ENCODE assay signal across 15 cellular contexts in the genomic region with DNA sequence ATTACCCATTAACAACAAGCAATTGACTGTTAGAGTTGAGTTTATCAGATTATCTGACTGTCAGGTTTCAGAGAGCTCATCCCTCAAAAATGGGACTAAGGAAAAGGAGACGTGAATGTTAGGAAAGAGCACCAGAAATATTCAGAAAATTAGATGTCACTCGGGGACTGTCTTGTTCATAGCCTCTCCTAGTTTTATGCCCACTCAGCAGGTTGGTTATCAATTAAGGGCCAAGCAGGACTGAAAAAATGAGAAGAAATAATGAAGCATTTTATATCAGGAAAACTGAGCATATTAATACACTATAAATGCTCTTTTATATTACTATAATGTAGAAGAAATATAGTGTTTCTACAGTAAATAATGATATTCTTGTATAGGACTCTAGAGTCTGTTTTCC.
A peak's percentile ranks its signal among the peaks of the same experiment; 100 is the strongest.
DNase-seq lines count a peak whose midpoint lies in the region; ATAC-seq, FAIRE-seq and TF ChIP-seq lines count a peak whose summit lies in the region.
"Had no signal": no experiment of that assay in that cellular context is flagged by ENCODE, and none has a peak within 500 bp of the region (broad histone marks: within the 10 kb centered on the region; RNA-seq: fewer than 3 reads in every experiment).

No MANE protein-coding gene starts in this region.

- H4K91ac ChIP-seq in IMR-90 (ENCODE audit: insufficient read depth, low read depth, low read length) = no peak overlapping the region
- H4K91ac ChIP-seq in H1 (replicated peaks; ENCODE audit: insufficient read length, low read length) = no peak overlapping the region

- H3K79me2 ChIP-seq in ACC112 (ENCODE audit: control insufficient read depth, insufficient read depth, low read length, unreplicated experiment) (no peaks in the 10 kb centered on the region), H1 (ENCODE audit: control insufficient read depth in 1 of 2, insufficient read depth in 2 of 2, low read length in 2 of 2) (no peaks in the 10 kb centered on the region)

- in situ Hi-C loops in IMR-90 (cut with MboI; ENCODE audit: low sequenced_read_pairs) = no loop called here

- H3K9me3 ChIP-seq in IMR-90 (ENCODE audit: control insufficient read depth, insufficient read depth, low read length) = no peaks in the 10 kb centered on the region
- no peaks in the 10 kb centered on the region for H3K9me3 ChIP-seq in H1 (ENCODE audit: insufficient read depth in 2 of 2, low read depth in 1 of 2, low read length in 1 of 2)
- H3K9me3 ChIP-seq: BLaER1 treated with 17β-estradiol and CSF1 and Interleukin-3, amounts not matched to agents 10 nM and 100 nM had no signal

- H2AK5ac ChIP-seq in IMR-90 (ENCODE audit: low read depth, low read length) (no peak overlapping the region), H1 (ENCODE audit: low read depth, low read length) (no peak overlapping the region)

- no peak for DNase-seq in IMR-90
- DNase-seq in H1 (ENCODE audit: low read depth in 1 of 2, low spot score in 2 of 2) = no peak
- no peak for DNase-seq in cerebellum (ENCODE audit: low spot score)
- no peak for DNase-seq in Kasumi-1 (lab: John Stamatoyannopoulos, UW)
- DNase-seq: Calu3; CD8-positive, alpha-beta T cell; DMS79 treated with DMSO at 0.1 percent for 48 hours; GF-D8; H7 had no signal

- H2BK20ac ChIP-seq in IMR-90 (ENCODE audit: low read depth, low read length) (no peak overlapping the region), H1 (ENCODE audit: low read length) (no peak overlapping the region)

- no peak overlapping the region for H3K4me3 ChIP-seq in ACC112 (ENCODE audit: low read depth, low read length)
- no peak overlapping the region for H3K4me3 ChIP-seq in IMR-90 (ENCODE audit: insufficient read depth, low read depth, low read length)
- H3K4me3 ChIP-seq in H1 (ENCODE audit: extremely low read depth in 1 of 4, insufficient read depth in 2 of 4, low read depth in 3 of 4, low read length in 4 of 4) = no peak overlapping the region
- H3K4me3 ChIP-seq: BLaER1 treated with 17β-estradiol and CSF1 and Interleukin-3, amounts not matched to agents 10 nM and 100 nM; K562 had no signal

- H4K8ac ChIP-seq in IMR-90 (ENCODE audit: low read depth in 2 of 2, low read length in 2 of 2) = no peak overlapping the region
- no peak overlapping the region for H4K8ac ChIP-seq in H1 (ENCODE audit: extremely low read depth, insufficient read depth, low read length)

- WGBS in IMR-90 (ENCODE audit: extremely low coverage in 2 of 2, insufficient read length in 1 of 2), 2 experiments = no CpG with 5 or more reads among the region's 2 CpGs
- 83% methylated on average over 2 of the region's 2 CpGs; no CpG with 5 or more reads in 1 of the 2 experiments for WGBS in H1 (ENCODE audit: extremely low coverage in 1 of 2, insufficient coverage in 1 of 2, insufficient read length in 1 of 2, insufficient replicate concordance in 2 of 2, low coverage in 1 of 2, low lambda C conversion rate in 2 of 2, missing lambda C conversion rate in 1 of 2), 2 experiments

- H2BK15ac ChIP-seq in IMR-90 (ENCODE audit: low read depth, low read length) (no peak overlapping the region), H1 (ENCODE audit: low read length) (no peak overlapping the region)

- H3K23me2 ChIP-seq in H1 (ENCODE audit: low read depth, low read length) = no peaks in the 10 kb centered on the region

- H2AK9ac ChIP-seq in IMR-90 (replicated peaks; ENCODE audit: low read depth, low read length, poor library complexity) = no peak overlapping the region

- dilution Hi-C loops in IMR-90 (cut with HindIII; ENCODE audit: low sequenced_read_pairs, unreplicated experiment) = no loop called here

- CTCF ChIA-PET in IMR-90 (lab: Yijun Ruan, JAX) (no interaction called here), H1 (lab: Charles Lee; ENCODE audit: partially characterized antibody) (no interaction called here)

- H3K4me2 ChIP-seq in IMR-90 (ENCODE audit: low read depth, low read length) = no peak overlapping the region
- H3K4me2 ChIP-seq in H1 (ENCODE audit: insufficient read depth in 1 of 2, low read depth in 2 of 2, low read length in 2 of 2) = no peak overlapping the region

- H3K36me3 ChIP-seq in ACC112 (ENCODE audit: insufficient read depth, low read length) = no peaks in the 10 kb centered on the region
- no peaks in the 10 kb centered on the region for H3K36me3 ChIP-seq in IMR-90 (ENCODE audit: control insufficient read depth, insufficient read depth, low read length)
- no peaks in the 10 kb centered on the region for H3K36me3 ChIP-seq in H1 (ENCODE audit: control insufficient read depth in 2 of 4, insufficient read depth in 4 of 4, low read length in 3 of 4)
- H3K36me3 ChIP-seq: BLaER1 treated with 17β-estradiol and CSF1 and Interleukin-3, amounts not matched to agents 10 nM and 100 nM had no signal

- H3K9ac ChIP-seq in IMR-90 (ENCODE audit: low read depth, low read length) = no peak overlapping the region
- no peak overlapping the region for H3K9ac ChIP-seq in H1 (replicated peaks in 1 of 4; ENCODE audit: extremely low read depth in 1 of 4, low read depth in 3 of 4, low read length in 3 of 4)
- H3K9ac ChIP-seq: BLaER1 treated with 17β-estradiol and CSF1 and Interleukin-3, amounts not matched to agents 10 nM and 100 nM had no signal

- no peaks in the 10 kb centered on the region for H4K20me1 ChIP-seq in IMR-90 (ENCODE audit: insufficient read depth, low read length)
- no peaks in the 10 kb centered on the region for H4K20me1 ChIP-seq in H1 (replicated peaks in 1 of 2; ENCODE audit: control insufficient read depth in 1 of 2, insufficient read depth in 2 of 2, low read length in 2 of 2)
- H4K20me1 ChIP-seq: BLaER1 treated with 17β-estradiol and CSF1 and Interleukin-3, amounts not matched to agents 10 nM and 100 nM had no signal

- POLR2A ChIA-PET in IMR-90 (lab: Charles Lee; ENCODE audit: unreplicated experiment) = no interaction called here
- POLR2A ChIA-PET in H1 (lab: Charles Lee; ENCODE audit: partially characterized antibody) = no interaction called here

- H3K4me1 ChIP-seq in ACC112 (ENCODE audit: control insufficient read depth, insufficient read depth, low read length, unreplicated experiment) = peaks cover 29% of the 10 kb centered on the region
- no peaks in the 10 kb centered on the region for H3K4me1 ChIP-seq in IMR-90 (ENCODE audit: control insufficient read depth, insufficient read depth, low read length)
- H3K4me1 ChIP-seq in H1 (replicated peaks in 1 of 4; ENCODE audit: control insufficient read depth in 3 of 4, insufficient read depth in 4 of 4, low read length in 3 of 4) = peaks cover 0 to 2% (median 0%) of the 10 kb centered on the region in 4 experiments; a peak in 1 of 7 replicates

- H3K18ac ChIP-seq in IMR-90 (ENCODE audit: low read depth, low read length) (no peak overlapping the region), H1 (ENCODE audit: extremely low read depth, low read length) (no peak overlapping the region)

- H3K27me3 ChIP-seq in ACC112 (ENCODE audit: insufficient read depth, low read length) (no peaks in the 10 kb centered on the region), IMR-90 (ENCODE audit: control insufficient read depth, insufficient read depth, low read length) (no peaks in the 10 kb centered on the region), H1 (replicated peaks in 1 of 4; ENCODE audit: control insufficient read depth in 3 of 4, extremely low read depth in 1 of 4, insufficient read depth in 3 of 4, low read length in 3 of 4) (no peaks in the 10 kb centered on the region)
- H3K27me3 ChIP-seq: BLaER1 treated with 17β-estradiol and CSF1 and Interleukin-3, amounts not matched to agents 10 nM and 100 nM had no signal

- H3K9me1 ChIP-seq in IMR-90 (ENCODE audit: insufficient read depth, low read length) = no peaks in the 10 kb centered on the region

- H2BK120ac ChIP-seq in IMR-90 (ENCODE audit: low read depth, low read length) (no peak overlapping the region), H1 (replicated peaks; ENCODE audit: low read depth, low read length) (no peak overlapping the region)

- BruUV-seq in IMR-90 (replicated peaks; lab: Mats Ljungman, UMichigan) = no TSS peak

- H3K27ac ChIP-seq in ACC112 (ENCODE audit: low read depth, low read length) (peak overlapping the region; percentile 44), IMR-90 (ENCODE audit: insufficient read depth, low read length) (no peak overlapping the region), H1 (ENCODE audit: low read depth, low read length) (no peak overlapping the region)
- H3K27ac ChIP-seq: BLaER1 treated with 17β-estradiol and CSF1 and Interleukin-3, amounts not matched to agents 10 nM and 100 nM had no signal

- H3K79me1 ChIP-seq in IMR-90 (ENCODE audit: low read depth in 1 of 2, low read length in 2 of 2) (no peaks in the 10 kb centered on the region), H1 (ENCODE audit: low read depth, low read length) (no peaks in the 10 kb centered on the region)

- TF ChIP-seq EP300 in H1 (IDR thresholded peaks at IDR 0.05; ENCODE audit: borderline replicate concordance in 1 of 2, low read depth in 2 of 2, low read length in 2 of 2) = no peak

- no peak overlapping the region for H3K23ac ChIP-seq in IMR-90 (ENCODE audit: low read depth, low read length)
- no peak overlapping the region for H3K23ac ChIP-seq in H1 (ENCODE audit: insufficient read length)

- H3K14ac ChIP-seq in IMR-90 (replicated peaks; ENCODE audit: low read depth, low read length) (no peak overlapping the region), H1 (ENCODE audit: insufficient read length) (no peak overlapping the region)

- H2BK12ac ChIP-seq in H1 (ENCODE audit: low read depth, low read length) = no peak overlapping the region

- H2BK5ac ChIP-seq in IMR-90 (ENCODE audit: low read depth, low read length, poor library complexity, severe bottlenecking) (no peak overlapping the region), H1 (ENCODE audit: low read depth, low read length) (no peak overlapping the region)

- no peak for TF ChIP-seq RAD21 in IMR-90 (IDR thresholded peaks at IDR 0.05; ENCODE audit: low read length)
- TF ChIP-seq RAD21 in H1 (IDR thresholded peaks at IDR 0.05 in 1 of 2, conservative IDR thresholded peaks at IDR 0.05 in 1 of 2; ENCODE audit: low read depth in 2 of 2, low read length in 2 of 2) = no peak

- ATAC-seq in IMR-90 (ENCODE audit: low read depth) (no peak), GM18873 (IDR thresholded peaks at IDR 0.05; ENCODE audit: low FRiP score, unreplicated experiment) (no peak), HG02885 (IDR thresholded peaks at IDR 0.05; ENCODE audit: poor library complexity, unreplicated experiment) (no peak)
- ATAC-seq: CD8-positive, alpha-beta T cell; K562 had no signal

- H2AFZ ChIP-seq in ACC112 (ENCODE audit: low read length, unreplicated experiment) (no peak overlapping the region), IMR-90 (replicated peaks; ENCODE audit: low read length, poor library complexity) (no peak overlapping the region), H1 (ENCODE audit: low read length) (no peak overlapping the region)

- intact Hi-C loops in IMR-90 (cut with micrococcal nuclease) = no loop called here

- H3K56ac ChIP-seq in IMR-90 (ENCODE audit: extremely low read depth, insufficient read depth, low read length) (no peak overlapping the region), H1 (replicated peaks; ENCODE audit: insufficient read length, low read depth, low read length) (no peak overlapping the region)

- TF ChIP-seq POLR2A in IMR-90 (IDR thresholded peaks at IDR 0.05; ENCODE audit: low read depth, low read length) (no peak), H1 (IDR thresholded peaks at IDR 0.05; ENCODE audit: control extremely low read depth in 1 of 2, low read depth in 2 of 2, low read length in 2 of 2) (no peak)

- FAIRE-seq in H1 (lab: Jason Lieb, UNC) = peak; percentile 36
- FAIRE-seq: A204.1, K562 had no signal

- H4K5ac ChIP-seq in IMR-90 (ENCODE audit: low read depth, low read length) (no peak overlapping the region), H1 (ENCODE audit: insufficient read length, low read depth, low read length) (no peak overlapping the region)

- TF ChIP-seq CTCF in IMR-90 (conservative IDR thresholded peaks at IDR 0.05; ENCODE audit: low read depth, low read length) (no peak), H1 (IDR thresholded peaks at IDR 0.05; ENCODE audit: control extremely low read depth in 1 of 3, insufficient read depth in 1 of 3, low read depth in 1 of 3, low read length in 3 of 3) (no peak)

- H3K4ac ChIP-seq in IMR-90 (ENCODE audit: low read depth, low read length) (no peak overlapping the region), H1 (replicated peaks; ENCODE audit: insufficient read length, low read depth, low read length) (no peak overlapping the region)
